Comparison of ENCODE assay signal across 8 cellular contexts in genomic region chr5:926416-927171, GRCh38. TPM values are rescaled to one million over a fixed set of nuclear protein-coding genes. Genes with fewer than 3 reads are reported as not detected.
A peak's percentile ranks its signal among the peaks of the same experiment; 100 is the strongest.
DNase-seq lines count a peak whose midpoint lies in the region; ATAC-seq, FAIRE-seq and TF ChIP-seq lines count a peak whose summit lies in the region.

No MANE protein-coding gene starts in this region.

- H3K9ac ChIP-seq in HUES48 (ENCODE audit: low read depth, low read length) (no peak overlapping the region), colonic mucosa (ENCODE audit: low read depth in 2 of 2, low read length in 2 of 2) (peak overlapping the region in 1 of 2 donors; percentile 6), HepG2 (ENCODE audit: insufficient read depth, low read depth, low read length) (no peak overlapping the region), stomach smooth muscle (ENCODE audit: low read length in 2 of 2) (peak overlapping the region; percentile 13 to 34)

- BruUV-seq in HepG2 (replicated peaks; lab: Mats Ljungman, UMichigan) = no TSS peak

- in situ Hi-C loops in HepG2 (cut with HindIII; ENCODE audit: extremely low pct_ligation_motif_present, low pct_unique_long_range_greater_than_20kb) = loop anchor here (10.0 kb wide), 1 partner anchor 238 kb away; no protein-coding TSS in a partner anchor

- H4K20me1 ChIP-seq in HepG2 (ENCODE audit: insufficient read depth, low read length) = no peaks in the 10 kb centered on the region

- H3K27me3 ChIP-seq in HUES48 (ENCODE audit: control insufficient read depth, insufficient read depth, low read length) (peaks cover 28% of the 10 kb centered on the region), colonic mucosa (peaks cover 12% of the 10 kb centered on the region), HepG2 (ENCODE audit: control insufficient read depth in 1 of 2, insufficient read depth in 2 of 2, low read length in 2 of 2) (no peaks in the 10 kb centered on the region; a peak in 1 of 5 replicates), stomach smooth muscle (ENCODE audit: control insufficient read depth in 1 of 2, insufficient read depth in 2 of 2, low read length in 2 of 2) (peaks cover 6 to 16% of the 10 kb centered on the region in 2 donors)

- intact Hi-C loops in colonic mucosa (cut with DNase I) (no loop called here), HepG2 (cut with micrococcal nuclease; ENCODE audit: unreplicated experiment) (no loop called here), CD14-positive monocyte (cut with micrococcal nuclease) (loop anchor here (10.0 kb wide), 3 partner anchors 218 to 728 kb away; no protein-coding TSS in a partner anchor)

- ATAC-seq in HepG2 (no peak), GM18498 (IDR thresholded peaks at IDR 0.05; ENCODE audit: unreplicated experiment) (no peak)

- H3K4me1 Mint-ChIP-seq in CD14-positive monocyte = peaks cover 2% of the 10 kb centered on the region

- peak overlapping the region in 1 of 2 donors; percentile 81 for H3K4me3 Mint-ChIP-seq in CD14-positive monocyte

- H3K27ac ChIP-seq in HUES48 (ENCODE audit: low read depth, low read length) (no peak overlapping the region), colonic mucosa (no peak overlapping the region), HepG2 (ENCODE audit: extremely low read length, insufficient read depth, low read length) (no peak overlapping the region), stomach smooth muscle (ENCODE audit: low read length) (no peak overlapping the region)

- H3K4me2 ChIP-seq in HepG2 (ENCODE audit: low read depth, low read length) = no peak overlapping the region

- peak; percentile 76 for DNase-seq in 8988T
- DNase-seq in colonic mucosa = no peak
- DNase-seq in HepG2 (ENCODE audit: low spot score) = no peak
- DNase-seq in activated gamma-delta T cell treated with Interleukin-2 at 50 U/mL for 16 hours = no peak
- DNase-seq in CD14-positive monocyte (ENCODE audit: low spot score) = no peak

- peaks cover 30 to 40% (median 33%) of the 10 kb centered on the region in 3 donors for H3K27me3 Mint-ChIP-seq in CD14-positive monocyte (ENCODE audit: low read depth in 3 of 3)

- peaks cover 0 to 5% (median 0%) of the 10 kb centered on the region in 7 donors for H3K9me3 Mint-ChIP-seq in CD14-positive monocyte

- no peak for FAIRE-seq in HepG2 (lab: Jason Lieb, UNC)

- peaks cover 0 to 7% of the 10 kb centered on the region in 2 donors for H3K36me3 Mint-ChIP-seq in CD14-positive monocyte

- WGBS in HepG2 (ENCODE audit: low lambda C conversion rate) = 93% methylated on average over 63 of the region's 65 CpGs

- CTCF ChIA-PET in HepG2 (lab: Yijun Ruan, JAX; ENCODE audit: low intra/inter-chr PET ratio, low total read pairs) = no interaction called here

- H3K4me3 ChIP-seq in HUES48 (ENCODE audit: low read depth, low read length) (peak overlapping the region; percentile 54), colonic mucosa (peak overlapping the region; percentile 14), HepG2 (replicated peaks in 1 of 3; ENCODE audit: insufficient read depth in 1 of 3, low read depth in 2 of 3, low read length in 3 of 3) (no peak overlapping the region), stomach smooth muscle (ENCODE audit: low read length in 2 of 2) (peak overlapping the region; percentile 47 to 68)

- H3K79me2 ChIP-seq in HepG2 (ENCODE audit: insufficient read depth, low read length) = no peaks in the 10 kb centered on the region

- POLR2A ChIA-PET in HepG2 (lab: Yijun Ruan, JAX) = no interaction called here

- TF ChIP-seq CTCF in colonic mucosa (IDR thresholded peaks at IDR 0.05) (no peak), HepG2 (CRISPR knock-in tag; IDR thresholded peaks at IDR 0.05) (no peak), CD14-positive monocyte (IDR thresholded peaks at IDR 0.05) (no peak)

- no peaks in the 10 kb centered on the region for H3K4me1 ChIP-seq in HUES48 (ENCODE audit: control insufficient read depth, insufficient read depth, low read length)
- H3K4me1 ChIP-seq in colonic mucosa = no peaks in the 10 kb centered on the region
- H3K4me1 ChIP-seq in HepG2 (ENCODE audit: insufficient read depth, low read length) = no peaks in the 10 kb centered on the region; the same call in 1 of the 2 replicates
- peaks cover 7% of the 10 kb centered on the region for H3K4me1 ChIP-seq in stomach smooth muscle (ENCODE audit: control insufficient read depth, insufficient read depth, low read length)

- H3K36me3 ChIP-seq in HUES48 (ENCODE audit: control insufficient read depth, insufficient read depth, low read length) (0 out of 2 replicates have a peak, but pooled peaks cover 2% of the 10 kb centered on the region), colonic mucosa (no peaks in the 10 kb centered on the region), HepG2 (replicated peaks in 1 of 2; ENCODE audit: control insufficient read depth in 1 of 2, insufficient read depth in 2 of 2, low read length in 2 of 2) (no peaks in the 10 kb centered on the region), stomach smooth muscle (ENCODE audit: control insufficient read depth in 2 of 2, insufficient read depth in 2 of 2, low read length in 2 of 2) (no peaks in the 10 kb centered on the region)

- TF ChIP-seq POLR2A in HepG2 (IDR thresholded peaks at IDR 0.05; ENCODE audit: insufficient read depth in 1 of 2, low read depth in 2 of 2, low read length in 2 of 2) = no peak

- TF ChIP-seq EP300 in HepG2 (IDR thresholded peaks at IDR 0.05; ENCODE audit: low read depth in 2 of 2, low read length in 2 of 2) = no peak
- no peak for TF ChIP-seq EP300 in HepG2 (CRISPR knock-in tag; IDR thresholded peaks at IDR 0.05; ENCODE audit: borderline replicate concordance)

- H3K9me3 ChIP-seq in HUES48 (ENCODE audit: control insufficient read depth, insufficient read depth, low read length) (no peaks in the 10 kb centered on the region), colonic mucosa (no peaks in the 10 kb centered on the region), HepG2 (ENCODE audit: low read length) (no peaks in the 10 kb centered on the region), stomach smooth muscle (ENCODE audit: control insufficient read depth in 2 of 2, low read length in 2 of 2) (no peaks in the 10 kb centered on the region)

- no peak overlapping the region for H2AFZ ChIP-seq in HepG2 (ENCODE audit: low read length)

- peak overlapping the region in 1 of 7 donors; percentile 26 for H3K27ac Mint-ChIP-seq in CD14-positive monocyte

- TF ChIP-seq RAD21 in HepG2 (CRISPR knock-in tag; IDR thresholded peaks at IDR 0.05) = no peak

RNA-seq across cellular contexts. Expression of gene TRIP13, which starts 33.9 kb away (rescaled TPM):
- 10 to 100 TPM in 1 of 2 donors, 1 to 10 TPM in 1; 5.8 to 18.1 TPM for total RNA-seq in colonic mucosa
- 33.0 and 39.5 TPM in 2 replicates for total RNA-seq in HepG2 (2016; rRNA removed; fragmentation: Illumina TruSeq; extraction: Trizol)
- 8.1 and 9.8 TPM in 2 replicates for total RNA-seq in HepG2 (2016; cell fraction: cytosol; rRNA removed; fragmentation: Illumina TruSeq; extraction: Trizol; ENCODE audit: low read depth)
- 33.0 and 42.4 TPM in 2 replicates for total RNA-seq in HepG2 (2016; cell fraction: insoluble cytoplasmic fraction; rRNA removed; fragmentation: Illumina TruSeq; extraction: Trizol)
- total RNA-seq in HepG2 (2016; cell fraction: membrane; rRNA removed; fragmentation: Illumina TruSeq; extraction: Trizol) = 19.4 and 20.2 TPM in 2 replicates
- total RNA-seq in HepG2 (2016; cell fraction: nucleus; rRNA removed; fragmentation: Illumina TruSeq; extraction: Trizol) = 18.6 TPM in 2 replicates
- polyA plus RNA-seq in HepG2 (2011; rRNA removed) = 12.8 and 13.5 TPM in 2 replicates
- 6.1 and 7.0 TPM in 2 replicates for polyA plus RNA-seq in HepG2 (2011; cell fraction: cytosol; rRNA removed)
- 11.6 and 18.6 TPM in 2 replicates for polyA plus RNA-seq in HepG2 (2011; cell fraction: nucleus; rRNA removed)
- polyA plus RNA-seq in HepG2 (2012) = 6.5 and 11.3 TPM in 2 replicates
- 4.9 and 6.9 TPM in 2 replicates for polyA plus RNA-seq in HepG2 (2016; cell fraction: cytosol; fragmentation: Illumina TruSeq; extraction: Trizol; ENCODE audit: low read depth)
- polyA plus RNA-seq in HepG2 (2016; cell fraction: insoluble cytoplasmic fraction; fragmentation: Illumina TruSeq; extraction: Trizol; ENCODE audit: low read depth) = 44.2 and 47.5 TPM in 2 replicates
- 13.5 and 13.6 TPM in 2 replicates for polyA plus RNA-seq in HepG2 (2016; cell fraction: membrane; fragmentation: Illumina TruSeq; extraction: Trizol; ENCODE audit: low read depth)
- 42.0 and 45.8 TPM in 2 replicates for polyA plus RNA-seq in HepG2 (2016; cell fraction: nucleus; fragmentation: Illumina TruSeq; extraction: Trizol; ENCODE audit: insufficient read depth, low read depth)
- 6.3 and 101 TPM in 2 replicates for polyA minus RNA-seq in HepG2 (2011; rRNA and poly(A)+ RNA removed; ENCODE audit: low replicate concordance)
- polyA minus RNA-seq in HepG2 (2011; cell fraction: cytosol; rRNA and poly(A)+ RNA removed) = 4.5 and 11.3 TPM in 2 replicates
- polyA minus RNA-seq in HepG2 (2011; cell fraction: nucleus; rRNA and poly(A)+ RNA removed) = 9.2 and 11.7 TPM in 2 replicates
- polyA plus RNA-seq in CD14-positive monocyte = 1 to 10 TPM in 1 of 2 donors, not detected in 1; 1.2 TPM

RNA-seq across cellular contexts. Expression of gene BRD9, which starts 34.0 kb away (rescaled TPM):
- 10 to 100 TPM; 22.3 to 41.8 TPM for total RNA-seq in colonic mucosa
- 20.7 and 22.9 TPM in 2 replicates for total RNA-seq in HepG2 (2016; rRNA removed; fragmentation: Illumina TruSeq; extraction: Trizol)
- total RNA-seq in HepG2 (2016; cell fraction: cytosol; rRNA removed; fragmentation: Illumina TruSeq; extraction: Trizol; ENCODE audit: low read depth) = 6.6 and 8.1 TPM in 2 replicates
- total RNA-seq in HepG2 (2016; cell fraction: insoluble cytoplasmic fraction; rRNA removed; fragmentation: Illumina TruSeq; extraction: Trizol) = 18.6 and 24.6 TPM in 2 replicates
- total RNA-seq in HepG2 (2016; cell fraction: membrane; rRNA removed; fragmentation: Illumina TruSeq; extraction: Trizol) = 10.4 and 11.6 TPM in 2 replicates
- 30.9 and 31.0 TPM in 2 replicates for total RNA-seq in HepG2 (2016; cell fraction: nucleus; rRNA removed; fragmentation: Illumina TruSeq; extraction: Trizol)
- 5.2 and 6.3 TPM in 2 replicates for polyA plus RNA-seq in HepG2 (2011; rRNA removed)
- 4.5 and 4.6 TPM in 2 replicates for polyA plus RNA-seq in HepG2 (2011; cell fraction: cytosol; rRNA removed)
- polyA plus RNA-seq in HepG2 (2011; cell fraction: nucleus; rRNA removed) = 36.0 and 39.4 TPM in 2 replicates
- 10.7 and 10.9 TPM in 2 replicates for polyA plus RNA-seq in HepG2 (2012)
- polyA plus RNA-seq in HepG2 (2016; cell fraction: cytosol; fragmentation: Illumina TruSeq; extraction: Trizol; ENCODE audit: low read depth) = 2.4 and 2.5 TPM in 2 replicates
- 17.6 and 19.2 TPM in 2 replicates for polyA plus RNA-seq in HepG2 (2016; cell fraction: insoluble cytoplasmic fraction; fragmentation: Illumina TruSeq; extraction: Trizol; ENCODE audit: low read depth)
- polyA plus RNA-seq in HepG2 (2016; cell fraction: membrane; fragmentation: Illumina TruSeq; extraction: Trizol; ENCODE audit: low read depth) = 4.9 and 5.4 TPM in 2 replicates
- polyA plus RNA-seq in HepG2 (2016; cell fraction: nucleus; fragmentation: Illumina TruSeq; extraction: Trizol; ENCODE audit: insufficient read depth, low read depth) = 65.1 and 68.5 TPM in 2 replicates
- 15.9 and 73.1 TPM in 2 replicates for polyA minus RNA-seq in HepG2 (2011; rRNA and poly(A)+ RNA removed; ENCODE audit: low replicate concordance)
- 4.1 and 5.6 TPM in 2 replicates for polyA minus RNA-seq in HepG2 (2011; cell fraction: cytosol; rRNA and poly(A)+ RNA removed)
- polyA minus RNA-seq in HepG2 (2011; cell fraction: nucleus; rRNA and poly(A)+ RNA removed) = 30.7 and 34.1 TPM in 2 replicates
- polyA plus RNA-seq in CD14-positive monocyte = 1 to 10 TPM; 5.3 to 9.3 TPM

Comparison
In these comparisons a context has a peak if more than half of its experiments do, and no peak if none do; other contexts are left out.
1. H3K4me3 ChIP-seq: peak in HUES48 (single experiment), colonic mucosa (single experiment) and stomach smooth muscle (2 of 2); none in HepG2 (0 of 3).
2. H3K9ac ChIP-seq: peak in stomach smooth muscle (2 of 2); none in HUES48 (single experiment) and HepG2 (single experiment).
3. intact Hi-C loops: an anchor here in CD14-positive monocyte (10.0 kb wide); none called in colonic mucosa and HepG2.